In the genomic region with DNA sequence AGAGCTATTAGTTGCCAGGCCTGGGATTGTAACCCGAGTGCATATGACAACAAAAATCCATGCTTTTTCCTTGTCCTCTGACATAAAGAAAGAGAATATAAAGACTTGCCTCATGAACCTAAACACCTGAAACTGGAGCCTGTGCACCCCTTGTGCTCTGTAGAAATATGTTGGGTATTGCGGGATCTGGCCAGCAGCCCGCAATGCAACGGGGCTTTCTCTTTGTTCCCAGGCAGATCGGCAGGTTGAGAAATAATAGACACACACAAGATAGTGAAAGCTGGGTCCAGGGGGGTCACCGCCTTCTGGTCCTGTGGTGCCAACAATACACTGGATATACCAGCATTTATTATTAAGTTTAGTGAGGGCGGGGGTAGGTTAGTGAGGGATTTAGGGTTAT, we compare ENCODE assay signal across 14 cellular contexts. TPM values are rescaled to one million over a fixed set of nuclear protein-coding genes. Genes with fewer than 3 reads are reported as not detected.
"Had no signal": no experiment of that assay in that cellular context is flagged by ENCODE, and none has a peak within 500 bp of the region (broad histone marks: within the 10 kb centered on the region; RNA-seq: fewer than 3 reads in every experiment).

No MANE protein-coding gene starts in this region.

RNA-seq across cellular contexts. Expression of gene HMGCS2, which starts 17.3 kb away (rescaled TPM):
- total RNA-seq: cardiac muscle cell; epithelial cell of proximal tubule; fibroblast of lung; frontal cortex; glomerular endothelial cell; natural killer cell treated with Interleukin-12 subunit alpha and Interleukin-12 subunit beta and Interleukin-15 and Interleukin-18, amount 100 ng/mL, for 72 hours; tibial nerve had no signal
- polyA plus RNA-seq: fibroblast of lung had no signal

RNA-seq across cellular contexts. Expression of gene REG4, which starts 25.2 kb away (rescaled TPM):
- total RNA-seq: cardiac muscle cell, epithelial cell of proximal tubule, fibroblast of lung, frontal cortex, glomerular endothelial cell, heart left ventricle, left lung, lower lobe of right lung, omental fat pad, right atrium auricular region, subcutaneous adipose tissue, tibial nerve, ureter had no signal
- polyA plus RNA-seq: cardiac muscle cell, fibroblast of lung had no signal
